8 cellular contexts compared by ENCODE assay signal in the genomic region with DNA sequence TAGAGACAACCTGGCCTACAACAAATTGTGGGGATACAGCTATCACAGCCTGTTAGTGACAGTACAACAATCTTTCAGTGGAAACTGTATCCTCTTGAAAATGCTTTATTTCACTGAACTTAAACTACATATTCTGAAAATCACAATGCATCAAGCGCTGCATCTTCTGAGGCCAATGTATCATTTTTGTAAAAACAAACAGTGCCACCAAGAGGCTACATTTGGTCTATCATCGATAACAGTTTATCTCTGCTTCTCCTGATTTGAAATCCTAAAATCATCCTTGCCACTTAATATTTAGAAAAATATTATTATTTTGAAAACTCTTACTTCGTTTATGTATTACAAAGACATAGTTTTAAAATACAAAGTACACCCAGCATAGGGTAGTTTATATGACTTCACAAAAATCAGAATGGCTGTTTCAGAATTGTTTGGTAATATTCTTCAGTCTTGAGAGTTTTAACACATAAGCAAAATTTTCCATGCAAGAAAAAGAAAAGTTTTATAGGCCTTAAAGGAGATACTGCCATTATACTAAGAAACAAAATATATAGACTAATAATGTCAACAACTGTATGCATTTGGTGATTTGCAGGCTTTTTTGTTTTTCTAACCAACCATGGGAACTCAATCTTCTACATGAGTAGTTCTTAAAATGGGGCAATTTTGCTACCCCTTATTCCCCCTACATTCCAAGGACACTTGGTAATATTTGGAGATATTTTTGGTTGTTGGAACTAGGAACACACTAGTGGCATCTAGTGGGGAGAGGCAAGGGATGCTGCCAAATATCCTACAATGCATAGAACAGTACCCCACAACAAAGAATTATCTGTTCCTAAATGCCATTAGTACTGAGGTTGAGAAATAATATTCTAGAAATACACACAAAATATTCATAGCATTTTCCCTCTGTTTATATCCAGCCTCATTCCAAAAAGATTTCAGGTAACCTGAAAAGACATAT. TPM values are rescaled to one million over a fixed set of nuclear protein-coding genes. Genes with fewer than 3 reads are reported as not detected.
DNase-seq lines count a peak whose midpoint lies in the region; FAIRE-seq and TF ChIP-seq lines count a peak whose summit lies in the region.
"Had no signal": no experiment of that assay in that cellular context is flagged by ENCODE, and none has a peak within 500 bp of the region (broad histone marks: within the 10 kb centered on the region; RNA-seq: fewer than 3 reads in every experiment).

No MANE protein-coding gene starts in this region.

- H3K4me1 Mint-ChIP-seq in neural crest cell (peaks cover 16% of the 10 kb centered on the region), HFFc6 (ENCODE audit: low read depth) (no peaks in the 10 kb centered on the region)

- no peaks in the 10 kb centered on the region for H3K36me3 Mint-ChIP-seq in neural crest cell (ENCODE audit: low read depth)
- no peaks in the 10 kb centered on the region for H3K36me3 Mint-ChIP-seq in HFFc6 (ENCODE audit: low read depth)

- no peak overlapping the region for H3K4me3 ChIP-seq in brain microvascular endothelial cell (ENCODE audit: low read depth, low read length)

- H3K4me3 Mint-ChIP-seq in neural crest cell (no peak overlapping the region), HFFc6 (no peak overlapping the region)

- in situ Hi-C loops in brain microvascular endothelial cell (cut with HindIII; ENCODE audit: low pct_ligation_motif_present, low sequenced_read_pairs), result loop anchor here (25.0 kb wide), 1 partner anchor 930 kb away; the partner anchor contains the start of gene ONECUT1

- DNase-seq in NCI-H1092 (lab: John Stamatoyannopoulos, UW) (peak; percentile 6), brain microvascular endothelial cell (peak; percentile 5), neural crest cell (ENCODE audit: low read depth, low spot score) (no peak), T-helper 9 cell (no peak), HFFc6 (no peak)
- DNase-seq in effector CD4-positive, alpha-beta T cell, result no peak

- H3K36me3 ChIP-seq in brain microvascular endothelial cell (replicated peaks), result no peaks in the 10 kb centered on the region

- no peak overlapping the region for H3K27ac ChIP-seq in brain microvascular endothelial cell

- no peaks in the 10 kb centered on the region for H3K27me3 ChIP-seq in brain microvascular endothelial cell (replicated peaks)

- H3K27ac Mint-ChIP-seq in neural crest cell (ENCODE audit: unreplicated experiment) (no peak overlapping the region), HFFc6 (no peak overlapping the region)

- H3K27me3 Mint-ChIP-seq in neural crest cell (ENCODE audit: low read depth) (no peaks in the 10 kb centered on the region), HFFc6 (ENCODE audit: insufficient read depth) (no peaks in the 10 kb centered on the region)

- H3K9me3 Mint-ChIP-seq in neural crest cell, result no peaks in the 10 kb centered on the region
- H3K9me3 Mint-ChIP-seq in HFFc6, result peaks cover 22% of the 10 kb centered on the region

- TF ChIP-seq CTCF in brain microvascular endothelial cell (IDR thresholded peaks at IDR 0.05; ENCODE audit: low read depth, low read length, missing control alignments), result peak; percentile 55
- TF ChIP-seq CTCF in neural crest cell (conservative IDR thresholded peaks at IDR 0.05), result peak; percentile 63
- TF ChIP-seq CTCF in HFFc6 (IDR thresholded peaks at IDR 0.05), result no peak

- FAIRE-seq in G401.6 (lab: Jason Lieb, UNC), result peak; percentile 11

RNA-seq across cellular contexts. Expression of gene WDR72, which starts 42.3 kb away (rescaled TPM):
- total RNA-seq in neural crest cell, result 1.7 and 2.5 TPM in 2 replicates
- total RNA-seq in HFFc6 (2021; fragmentation: NEBNext Ultra II Directional; extraction: Animal tissue kit (Norgen Biotek cat#: 25700)), result not detected
- total RNA-seq: myocyte had no signal

Comparison
In these comparisons a context has a peak if more than half of its experiments do, and no peak if none do; other contexts are left out.
1. DNase-seq: peak in NCI-H1092 (single experiment) and brain microvascular endothelial cell (single experiment); none in neural crest cell (single experiment), effector CD4-positive, alpha-beta T cell (single experiment), T-helper 9 cell (single experiment) and HFFc6 (single experiment).